In genomic region chr17:76566613-76566943, GRCh38 we compare ENCODE assay signal across 25 cellular contexts. TPM values are rescaled to one million over a fixed set of nuclear protein-coding genes. Genes with fewer than 3 reads are reported as not detected.
DNase-seq lines count a peak whose midpoint lies in the region; ATAC-seq and TF ChIP-seq lines count a peak whose summit lies in the region.
"Had no signal": no experiment of that assay in that cellular context is flagged by ENCODE, and none has a peak within 500 bp of the region (broad histone marks: within the 10 kb centered on the region; RNA-seq: fewer than 3 reads in every experiment).

No MANE protein-coding gene starts in this region.

- DNase-seq in CD4-positive, alpha-beta T cell = no peak
- DNase-seq in HCT116 (ENCODE audit: low read depth, low spot score) (no peak), WERI-Rb-1 (no peak), mesendoderm (peak; percentile 17), trophoblast cell (no peak), activated gamma-delta T cell treated with Interleukin-2 at 50 U/mL for 16 hours (no peak)
- DNase-seq in activated effector memory CD4-positive, alpha-beta T cell treated with Interleukin-2 at 50 U/mL for 16 hours = no peak
- no peak for DNase-seq in activated CD4-positive, alpha-beta T cell treated with anti-CD3 and anti-CD28 coated beads, Interleukin-2, amount 10 ng/mL, durations not matched to agents 7 days and 5 days
- DNase-seq: activated CD4-positive, alpha-beta T cell treated with anti-CD3 and anti-CD28 coated beads, Interleukin-2, amount 50 U/mL, for 1 hour; activated CD8-positive, alpha-beta memory T cell treated with anti-CD3 and anti-CD28 coated beads, Interleukin-2, amount 10 ng/mL, durations not matched to agents 7 days and 5 days; activated naive CD8-positive, alpha-beta T cell treated with anti-CD3 and anti-CD28 coated beads, Interleukin-2, amount 10 ng/mL, durations not matched to agents 7 days and 5 days; MV-4-11; NCI-H187; NCI-H526; pancreas; stimulated activated CD4-positive, alpha-beta T cell treated with anti-CD3 and anti-CD28 coated beads, Interleukin-2, amount 100 ng/mL, for 48 hours had no signal

- peaks cover 4% of the 10 kb centered on the region for H3K27me3 Mint-ChIP-seq in CD4-positive, alpha-beta T cell
- H3K27me3 Mint-ChIP-seq in activated CD4-positive, alpha-beta T cell treated with anti-CD3 and anti-CD28 coated beads, Interleukin-2, amount 10 ng/mL, durations not matched to agents 7 days and 5 days = no peaks in the 10 kb centered on the region
- H3K27me3 Mint-ChIP-seq: activated CD8-positive, alpha-beta memory T cell treated with anti-CD3 and anti-CD28 coated beads, Interleukin-2, amount 10 ng/mL, durations not matched to agents 7 days and 5 days; activated naive CD8-positive, alpha-beta T cell treated with anti-CD3 and anti-CD28 coated beads, Interleukin-2, amount 10 ng/mL, durations not matched to agents 7 days and 5 days had no signal

- ATAC-seq in CD4-positive, alpha-beta T cell (ENCODE audit: poor library complexity) = no peak
- peak; percentile 3; the same call in 1 of the 2 replicates for ATAC-seq in HCT116
- ATAC-seq: activated CD8-positive, alpha-beta memory T cell treated with anti-CD3 and anti-CD28 coated beads, Interleukin-2, amount 10 ng/mL, durations not matched to agents 7 days and 5 days; stimulated activated memory B cell treated with anti-CD40 and anti-IgM and Interleukin-4, amounts not matched to agents 10 μg/mL and 1 μg/mL and 100 μg/mL, for 72 hours had no signal

- BruUV-seq in HCT116 (replicated peaks; lab: Mats Ljungman, UMichigan) = no TSS peak

- H3K56ac ChIP-seq in mesendoderm (ENCODE audit: low read length) = no peak overlapping the region

- H3K79me2 ChIP-seq in HCT116 (ENCODE audit: insufficient read depth, low read length) = peaks cover 34% of the 10 kb centered on the region
- H3K79me2 ChIP-seq in mesendoderm (ENCODE audit: control insufficient read depth, insufficient read depth, low read length) = peaks cover 8% of the 10 kb centered on the region
- H3K79me2 ChIP-seq in trophoblast cell (ENCODE audit: control insufficient read depth, insufficient read depth, low read length, poor library complexity) = no peaks in the 10 kb centered on the region

- H3K27ac Mint-ChIP-seq in CD4-positive, alpha-beta T cell = peak overlapping the region; percentile 49
- H3K27ac Mint-ChIP-seq in activated CD4-positive, alpha-beta T cell treated with anti-CD3 and anti-CD28 coated beads, Interleukin-2, amount 10 ng/mL, durations not matched to agents 7 days and 5 days = no peak overlapping the region
- H3K27ac Mint-ChIP-seq: activated CD8-positive, alpha-beta memory T cell treated with anti-CD3 and anti-CD28 coated beads, Interleukin-2, amount 10 ng/mL, durations not matched to agents 7 days and 5 days; activated T-helper 1 cell treated with anti-CD3 and anti-CD28 coated beads, Interleukin-12 subunit alpha, Interleukin-12 subunit beta, Interleukin-2, Interleukin-4 antibody, amounts not matched to agents 30 ng/mL and 10 ng/mL and 1 ng/mL, durations not matched to agents 14 hours and 24 hours and 36 hours; stimulated activated memory B cell treated with anti-CD40 and anti-IgM and Interleukin-4, amounts not matched to agents 10 μg/mL and 1 μg/mL and 100 μg/mL, for 72 hours had no signal

- no peak overlapping the region for H4K91ac ChIP-seq in trophoblast cell (ENCODE audit: low read depth, low read length)

- H3K27me3 ChIP-seq in CD4-positive, alpha-beta T cell (ENCODE audit: control insufficient read depth, insufficient read depth, low read length) = no peaks in the 10 kb centered on the region
- H3K27me3 ChIP-seq in HCT116 (ENCODE audit: insufficient read depth, low read length) = no peaks in the 10 kb centered on the region
- no peaks in the 10 kb centered on the region for H3K27me3 ChIP-seq in WERI-Rb-1 (ENCODE audit: insufficient read depth, low read depth, severe bottlenecking)
- no peaks in the 10 kb centered on the region for H3K27me3 ChIP-seq in mesendoderm (ENCODE audit: insufficient read depth, low read length, poor library complexity)
- no peaks in the 10 kb centered on the region for H3K27me3 ChIP-seq in trophoblast cell (ENCODE audit: insufficient read depth, low read length)
- H3K27me3 ChIP-seq: pancreas had no signal

- H3K27ac ChIP-seq in CD4-positive, alpha-beta T cell (ENCODE audit: low read depth, low read length) = no peak overlapping the region
- H3K27ac ChIP-seq in HCT116 (ENCODE audit: low read depth, low read length) = peak overlapping the region; percentile 38
- H3K27ac ChIP-seq in WERI-Rb-1 = peak overlapping the region; percentile 83
- H3K27ac ChIP-seq in mesendoderm (ENCODE audit: low read depth, low read length) = no peak overlapping the region
- H3K27ac ChIP-seq in trophoblast cell (ENCODE audit: low read depth, low read length) = no peak overlapping the region
- H3K27ac ChIP-seq: VCaP had no signal

- no peak for TF ChIP-seq CTCF in CD4-positive, alpha-beta T cell (IDR thresholded peaks at IDR 0.05)
- TF ChIP-seq CTCF in HCT116 (IDR thresholded peaks at IDR 0.05 in 2 of 3, conservative IDR thresholded peaks at IDR 0.05 in 1 of 3; ENCODE audit: borderline replicate concordance in 1 of 3, insufficient read depth in 1 of 3, low read depth in 2 of 3, low read length in 2 of 3) (no peak), WERI-Rb-1 (IDR thresholded peaks at IDR 0.05; ENCODE audit: low read depth, low read length) (no peak)

- no peak overlapping the region for H4K12ac ChIP-seq in trophoblast cell (ENCODE audit: low read depth, low read length)

- no peaks in the 10 kb centered on the region for H3K9me3 Mint-ChIP-seq in CD4-positive, alpha-beta T cell
- no peaks in the 10 kb centered on the region for H3K9me3 Mint-ChIP-seq in activated CD4-positive, alpha-beta T cell treated with anti-CD3 and anti-CD28 coated beads, Interleukin-2, amount 10 ng/mL, durations not matched to agents 7 days and 5 days
- H3K9me3 Mint-ChIP-seq: activated naive CD8-positive, alpha-beta T cell treated with anti-CD3 and anti-CD28 coated beads, Interleukin-2, amount 10 ng/mL, durations not matched to agents 7 days and 5 days; activated T-helper 1 cell treated with anti-CD3 and anti-CD28 coated beads, Interleukin-12 subunit alpha, Interleukin-12 subunit beta, Interleukin-2, Interleukin-4 antibody, amounts not matched to agents 30 ng/mL and 10 ng/mL and 1 ng/mL, durations not matched to agents 14 hours and 24 hours and 36 hours; mesothelial cell of epicardium; nephron; stimulated activated memory B cell treated with anti-CD40 and anti-IgM and Interleukin-4, amounts not matched to agents 10 μg/mL and 1 μg/mL and 100 μg/mL, for 72 hours had no signal

- H3K4me3 ChIP-seq in HCT116 (replicated peaks in 1 of 2; ENCODE audit: low read depth in 1 of 2, low read length in 2 of 2) (no peak overlapping the region), WERI-Rb-1 (ENCODE audit: low read depth, low read length) (no peak overlapping the region), mesendoderm (ENCODE audit: low read length) (no peak overlapping the region), trophoblast cell (ENCODE audit: low read depth, low read length) (no peak overlapping the region)
- H3K4me3 ChIP-seq: pancreas had no signal

- RAD21 ChIA-PET in HCT116 (lab: Charles Lee; ENCODE audit: low non-redundant PET in 1 of 2, low total read pairs in 2 of 2, uncharacterized antibody in 2 of 2, unreplicated experiment in 2 of 2) = interaction anchor here in 1 of 2 experiments (1.4 kb wide), 1 partner anchor 57 kb away, joined by 5 read pairs; no protein-coding TSS in a partner anchor

- H2AFZ ChIP-seq in HCT116 (ENCODE audit: low read depth, low read length, poor library complexity, severe bottlenecking) (no peak overlapping the region), trophoblast cell (ENCODE audit: insufficient read depth, low read length, poor library complexity) (no peak overlapping the region)

- POLR2A ChIA-PET in CD4-positive, alpha-beta T cell (lab: Charles Lee) = no interaction called here
- POLR2A ChIA-PET in HCT116 (lab: Charles Lee) = interaction anchor here (0.7 to 3.7 kb wide), 8 partner anchors 9 to 105 kb away, joined by 3 to 26 read pairs (median 6); no protein-coding TSS in a partner anchor
- POLR2A ChIA-PET in activated CD4-positive, alpha-beta T cell treated with anti-CD3 and anti-CD28 coated beads, Interleukin-2, amount 10 ng/mL, durations not matched to agents 7 days and 5 days (lab: Charles Lee) = interaction anchor here (0.6 kb wide), 2 partner anchors 54 to 268 kb away, joined by 3 to 4 read pairs; no protein-coding TSS in a partner anchor

- H4K8ac ChIP-seq in mesendoderm (ENCODE audit: low read depth, low read length) (no peak overlapping the region), trophoblast cell (ENCODE audit: low read depth, low read length) (no peak overlapping the region)

- H4K5ac ChIP-seq in mesendoderm (ENCODE audit: low read length) = no peak overlapping the region

- no peak overlapping the region for H3K23ac ChIP-seq in mesendoderm (ENCODE audit: low read length)
- no peak overlapping the region for H3K23ac ChIP-seq in trophoblast cell (ENCODE audit: low read length)

- peaks cover 42% of the 10 kb centered on the region for H3K4me1 Mint-ChIP-seq in CD4-positive, alpha-beta T cell (ENCODE audit: low read depth)
- peaks cover 23% of the 10 kb centered on the region for H3K4me1 Mint-ChIP-seq in activated CD4-positive, alpha-beta T cell treated with anti-CD3 and anti-CD28 coated beads, Interleukin-2, amount 10 ng/mL, durations not matched to agents 7 days and 5 days

- H4K20me1 ChIP-seq in HCT116 (ENCODE audit: insufficient read depth) = peaks cover 37% of the 10 kb centered on the region; the same call in 1 of the 2 replicates

- H3K4me1 ChIP-seq in HCT116 (ENCODE audit: control insufficient read depth in 1 of 2, insufficient read depth in 2 of 2, low read length in 2 of 2) (peaks cover 0 to 30% of the 10 kb centered on the region in 2 experiments; a peak in 2 of 4 replicates), mesendoderm (ENCODE audit: control insufficient read depth, low read depth, low read length) (peaks cover 3% of the 10 kb centered on the region), trophoblast cell (ENCODE audit: control insufficient read depth in 1 of 2, insufficient read depth in 2 of 2, low read length in 2 of 2) (peaks cover 0 to 4% of the 10 kb centered on the region in 2 experiments)

- H3K4ac ChIP-seq in mesendoderm (ENCODE audit: low read depth, low read length) = no peak overlapping the region
- H3K4ac ChIP-seq in trophoblast cell (ENCODE audit: low read depth, low read length) = no peak overlapping the region

- H2BK12ac ChIP-seq in trophoblast cell (ENCODE audit: low read length) = no peak overlapping the region

- no peak overlapping the region for H3K4me3 Mint-ChIP-seq in CD4-positive, alpha-beta T cell
- no peak overlapping the region for H3K4me3 Mint-ChIP-seq in activated CD4-positive, alpha-beta T cell treated with anti-CD3 and anti-CD28 coated beads, Interleukin-2, amount 10 ng/mL, durations not matched to agents 7 days and 5 days
- H3K4me3 Mint-ChIP-seq: activated CD8-positive, alpha-beta memory T cell treated with anti-CD3 and anti-CD28 coated beads, Interleukin-2, amount 10 ng/mL, durations not matched to agents 7 days and 5 days; activated naive CD8-positive, alpha-beta T cell treated with anti-CD3 and anti-CD28 coated beads, Interleukin-2, amount 10 ng/mL, durations not matched to agents 7 days and 5 days; activated T-helper 1 cell treated with anti-CD3 and anti-CD28 coated beads, Interleukin-12 subunit alpha, Interleukin-12 subunit beta, Interleukin-2, Interleukin-4 antibody, amounts not matched to agents 30 ng/mL and 10 ng/mL and 1 ng/mL, durations not matched to agents 14 hours and 24 hours and 36 hours; CD14-positive monocyte; mesothelial cell of epicardium; nephron; stimulated activated memory B cell treated with anti-CD40 and anti-IgM and Interleukin-4, amounts not matched to agents 10 μg/mL and 1 μg/mL and 100 μg/mL, for 72 hours had no signal

- no peak overlapping the region for H2AK5ac ChIP-seq in mesendoderm (ENCODE audit: low read length)
- no peak overlapping the region for H2AK5ac ChIP-seq in trophoblast cell (ENCODE audit: low read length)

- no peak overlapping the region for H3K18ac ChIP-seq in mesendoderm (ENCODE audit: low read length)
- H3K18ac ChIP-seq in trophoblast cell (ENCODE audit: low read length) = no peak overlapping the region

- no peak overlapping the region for H2BK120ac ChIP-seq in mesendoderm (ENCODE audit: low read depth, low read length)
- no peak overlapping the region for H2BK120ac ChIP-seq in trophoblast cell (ENCODE audit: insufficient read depth, low read length, poor library complexity)

- no peaks in the 10 kb centered on the region for H3K9me2 ChIP-seq in HCT116 (ENCODE audit: insufficient read depth)
- H3K9me2 ChIP-seq: SK-N-SH had no signal

- no peaks in the 10 kb centered on the region for H3K9me3 ChIP-seq in CD4-positive, alpha-beta T cell (ENCODE audit: control insufficient read depth, low read length)
- H3K9me3 ChIP-seq in HCT116 (ENCODE audit: control insufficient read depth in 1 of 2, insufficient read depth in 1 of 2, low read depth in 1 of 2, low read length in 2 of 2) (no peaks in the 10 kb centered on the region), WERI-Rb-1 (ENCODE audit: severe bottlenecking) (no peaks in the 10 kb centered on the region), trophoblast cell (ENCODE audit: insufficient read depth, low read depth, low read length) (no peaks in the 10 kb centered on the region)
- H3K9me3 ChIP-seq: pancreas, SK-N-SH had no signal

- WGBS in mesendoderm (ENCODE audit: extremely low coverage, insufficient coverage, low lambda C conversion rate) = no CpG with 5 or more reads among the region's 3 CpGs
- no CpG with 5 or more reads among the region's 3 CpGs for WGBS in trophoblast cell (ENCODE audit: extremely low coverage, insufficient coverage, insufficient read length)

- no peak overlapping the region for H2BK15ac ChIP-seq in mesendoderm (replicated peaks; ENCODE audit: low read depth)

- intact Hi-C loops in CD4-positive, alpha-beta T cell (cut with DNase I, micrococcal nuclease) = no loop called here
- intact Hi-C loops in HCT116 (cut with micrococcal nuclease) = no loop called here

- H3K79me1 ChIP-seq in mesendoderm (ENCODE audit: low read length) (peaks cover 6% of the 10 kb centered on the region), trophoblast cell (ENCODE audit: low read length) (no peaks in the 10 kb centered on the region)

- no peak overlapping the region for H3K9ac ChIP-seq in HCT116 (ENCODE audit: low read length)
- no peak overlapping the region for H3K9ac ChIP-seq in mesendoderm (ENCODE audit: low read length)
- H3K9ac ChIP-seq in trophoblast cell (ENCODE audit: low read length) = no peak overlapping the region
- H3K9ac ChIP-seq: SK-N-SH had no signal

- H2BK5ac ChIP-seq in mesendoderm (ENCODE audit: low read length) (no peak overlapping the region), trophoblast cell (ENCODE audit: low read depth, low read length, poor library complexity) (no peak overlapping the region)

- peaks cover 47% of the 10 kb centered on the region for H3K36me3 Mint-ChIP-seq in CD4-positive, alpha-beta T cell (ENCODE audit: low read depth)
- H3K36me3 Mint-ChIP-seq in activated CD4-positive, alpha-beta T cell treated with anti-CD3 and anti-CD28 coated beads, Interleukin-2, amount 10 ng/mL, durations not matched to agents 7 days and 5 days (ENCODE audit: low read depth) = peaks cover 40% of the 10 kb centered on the region

- peaks cover 21 to 44% of the 10 kb centered on the region in 2 experiments for H3K36me3 ChIP-seq in HCT116 (ENCODE audit: control insufficient read depth in 1 of 2, insufficient read depth in 2 of 2, low read length in 2 of 2)
- peaks cover 53% of the 10 kb centered on the region for H3K36me3 ChIP-seq in WERI-Rb-1
- H3K36me3 ChIP-seq in mesendoderm (ENCODE audit: control insufficient read depth, insufficient read depth, low read length) = peaks cover 7% of the 10 kb centered on the region
- H3K36me3 ChIP-seq in trophoblast cell (ENCODE audit: control insufficient read depth in 1 of 2, insufficient read depth in 2 of 2, low read length in 2 of 2) = peaks cover 17 to 31% of the 10 kb centered on the region in 2 experiments

- no peak for TF ChIP-seq RAD21 in HCT116 (IDR thresholded peaks at IDR 0.05; ENCODE audit: low read depth)

- no peak overlapping the region for H3K4me2 ChIP-seq in HCT116 (ENCODE audit: low read length)
- no peak overlapping the region for H3K4me2 ChIP-seq in mesendoderm (ENCODE audit: low read length)
- H3K4me2 ChIP-seq in trophoblast cell (ENCODE audit: low read length) = no peak overlapping the region
- H3K4me2 ChIP-seq: SK-N-SH had no signal

- CTCF ChIA-PET in CD4-positive, alpha-beta T cell (lab: Charles Lee) = interaction anchor here (1.5 kb wide), 1 partner anchor 43 kb away, joined by 3 read pairs; no protein-coding TSS in a partner anchor
- CTCF ChIA-PET in HCT116 (lab: Charles Lee) = interaction anchor here (1.0 to 2.6 kb wide), 6 partner anchors 9 to 115 kb away, joined by 3 to 11 read pairs (median 6); no protein-coding TSS in a partner anchor
- CTCF ChIA-PET in activated CD4-positive, alpha-beta T cell treated with anti-CD3 and anti-CD28 coated beads, Interleukin-2, amount 10 ng/mL, durations not matched to agents 7 days and 5 days (lab: Charles Lee) = interaction anchor here (0.8 to 2.8 kb wide), 5 partner anchors 9 to 43 kb away, joined by 3 to 22 read pairs (median 5); partner anchors contain the start of gene ST6GALNAC2

- TF ChIP-seq POLR2A in HCT116 (IDR thresholded peaks at IDR 0.05; ENCODE audit: borderline replicate concordance, extremely low read depth, insufficient read depth, insufficient read length) = peak; percentile 19

- no peak overlapping the region for H3K14ac ChIP-seq in trophoblast cell (ENCODE audit: low read length)

RNA-seq across cellular contexts. Expression of gene ST6GALNAC2, which starts 19.1 kb away (rescaled TPM):
- 1 to 10 TPM in 1 of 2 experiments, under 1 TPM in 1; 0.49 to 1.2 TPM for total RNA-seq in CD4-positive, alpha-beta T cell
- 14.7 TPM for total RNA-seq in HCT116 (2021; ENCODE audit: unreplicated experiment)
- polyA plus RNA-seq in HCT116 (2012) = 11.4 and 13.8 TPM in 2 replicates
- polyA plus RNA-seq in mesendoderm (2013, experiment 1 of 2) = 0.04 TPM
- 0.04 TPM for polyA plus RNA-seq in mesendoderm (2013, experiment 2 of 2)
- polyA plus RNA-seq in trophoblast cell (2013) = 19.9 and 21.5 TPM in 2 replicates
- not detected for total RNA-seq in activated CD4-positive, alpha-beta T cell treated with anti-CD3 and anti-CD28 coated beads, Interleukin-2, amount 10 ng/mL, durations not matched to agents 7 days and 5 days
- total RNA-seq: activated CD8-positive, alpha-beta memory T cell treated with anti-CD3 and anti-CD28 coated beads, Interleukin-2, amount 10 ng/mL, durations not matched to agents 7 days and 5 days; activated T-helper 1 cell treated with anti-CD3 and anti-CD28 coated beads, Interleukin-12 subunit alpha, Interleukin-12 subunit beta, Interleukin-2, Interleukin-4 antibody, amounts not matched to agents 30 ng/mL and 10 ng/mL and 1 ng/mL, durations not matched to agents 14 hours and 24 hours and 36 hours; T-helper 2 cell treated with Interferon-gamma antibody and Interleukin-4, amounts not matched to agents 100 ng/mL and 5 ng/mL, for 36 hours; temporal lobe had no signal

RNA-seq across cellular contexts. Expression of gene PRCD, which starts 26.7 kb away (rescaled TPM):
- not detected for total RNA-seq in CD4-positive, alpha-beta T cell
- not detected for total RNA-seq in HCT116 (2021; ENCODE audit: unreplicated experiment)
- polyA plus RNA-seq in HCT116 (2012) = 0.39 and 0.62 TPM in 2 replicates
- 0.59 TPM for polyA plus RNA-seq in mesendoderm (2013, experiment 1 of 2)
- polyA plus RNA-seq in mesendoderm (2013, experiment 2 of 2) = 0.55 TPM
- 0.23 and 0.50 TPM in 2 replicates for polyA plus RNA-seq in trophoblast cell (2013)
- not detected for total RNA-seq in activated CD4-positive, alpha-beta T cell treated with anti-CD3 and anti-CD28 coated beads, Interleukin-2, amount 10 ng/mL, durations not matched to agents 7 days and 5 days
- total RNA-seq: activated CD8-positive, alpha-beta memory T cell treated with anti-CD3 and anti-CD28 coated beads, Interleukin-2, amount 10 ng/mL, durations not matched to agents 7 days and 5 days; activated T-helper 1 cell treated with anti-CD3 and anti-CD28 coated beads, Interleukin-12 subunit alpha, Interleukin-12 subunit beta, Interleukin-2, Interleukin-4 antibody, amounts not matched to agents 30 ng/mL and 10 ng/mL and 1 ng/mL, durations not matched to agents 14 hours and 24 hours and 36 hours; T-helper 2 cell treated with Interferon-gamma antibody and Interleukin-4, amounts not matched to agents 100 ng/mL and 5 ng/mL, for 36 hours had no signal
- polyA plus RNA-seq: CD14-positive monocyte had no signal

RNA-seq across cellular contexts. Expression of gene CYGB, which starts 29.1 kb away (rescaled TPM):
- not detected for total RNA-seq in CD4-positive, alpha-beta T cell
- total RNA-seq in HCT116 (2021; ENCODE audit: unreplicated experiment) = 0.66 TPM
- polyA plus RNA-seq in HCT116 (2012) = 0.22 and 0.36 TPM in 2 replicates
- 0.88 TPM for polyA plus RNA-seq in mesendoderm (2013, experiment 1 of 2)
- polyA plus RNA-seq in mesendoderm (2013, experiment 2 of 2) = 0.88 TPM
- 5.7 and 6.8 TPM in 2 replicates for polyA plus RNA-seq in trophoblast cell (2013)
- total RNA-seq in activated CD4-positive, alpha-beta T cell treated with anti-CD3 and anti-CD28 coated beads, Interleukin-2, amount 10 ng/mL, durations not matched to agents 7 days and 5 days = not detected
- total RNA-seq: activated CD8-positive, alpha-beta memory T cell treated with anti-CD3 and anti-CD28 coated beads, Interleukin-2, amount 10 ng/mL, durations not matched to agents 7 days and 5 days; activated T-helper 1 cell treated with anti-CD3 and anti-CD28 coated beads, Interleukin-12 subunit alpha, Interleukin-12 subunit beta, Interleukin-2, Interleukin-4 antibody, amounts not matched to agents 30 ng/mL and 10 ng/mL and 1 ng/mL, durations not matched to agents 14 hours and 24 hours and 36 hours had no signal
- polyA plus RNA-seq: CD14-positive monocyte had no signal

Comparison
In these comparisons a context has a peak if more than half of its experiments do, and no peak if none do; other contexts are left out.
1. H3K27ac ChIP-seq: peak in HCT116 (single experiment) and WERI-Rb-1 (single experiment); none in CD4-positive, alpha-beta T cell (single experiment), mesendoderm (single experiment) and trophoblast cell (single experiment).